Comparison of ENCODE assay signal across 8 cellular contexts in genomic region chr17:57534863-57535651, GRCh38.
DNase-seq lines count a peak whose midpoint lies in the region; ATAC-seq lines count a peak whose summit lies in the region.

No MANE protein-coding gene starts in this region.

- no peaks in the 10 kb centered on the region for H3K27me3 Mint-ChIP-seq in central memory CD8-positive, alpha-beta T cell
- no peaks in the 10 kb centered on the region for H3K27me3 Mint-ChIP-seq in activated CD8-positive, alpha-beta memory T cell treated with anti-CD3 and anti-CD28 coated beads, Interleukin-2, amount 10 ng/mL, durations not matched to agents 7 days and 5 days

- peak overlapping the region; percentile 49 for H3K27ac Mint-ChIP-seq in central memory CD8-positive, alpha-beta T cell (ENCODE audit: low read depth)
- H3K27ac Mint-ChIP-seq in stimulated activated effector memory CD8-positive, alpha-beta T cell treated with anti-CD3 and anti-CD28 coated beads, Interleukin-12 subunit alpha, Interleukin-12 subunit beta, amount 100 ng/mL, for 72 hours: peak overlapping the region; percentile 56
- H3K27ac Mint-ChIP-seq in activated CD8-positive, alpha-beta memory T cell treated with anti-CD3 and anti-CD28 coated beads, Interleukin-2, amount 10 ng/mL, durations not matched to agents 7 days and 5 days: no peak overlapping the region

- H3K4me1 Mint-ChIP-seq in central memory CD8-positive, alpha-beta T cell: peaks cover 30% of the 10 kb centered on the region
- H3K4me1 Mint-ChIP-seq in stimulated activated effector memory CD8-positive, alpha-beta T cell treated with anti-CD3 and anti-CD28 coated beads, Interleukin-12 subunit alpha, Interleukin-12 subunit beta, amount 100 ng/mL, for 72 hours: peaks cover 25% of the 10 kb centered on the region
- H3K4me1 Mint-ChIP-seq in activated CD8-positive, alpha-beta memory T cell treated with anti-CD3 and anti-CD28 coated beads, Interleukin-2, amount 10 ng/mL, durations not matched to agents 7 days and 5 days: peaks cover 15% of the 10 kb centered on the region

- CTCF ChIA-PET in activated CD8-positive, alpha-beta memory T cell treated with anti-CD3 and anti-CD28 coated beads, Interleukin-2, amount 10 ng/mL, durations not matched to agents 7 days and 5 days (lab: Charles Lee): interaction anchor here (2.4 kb wide), 1 partner anchor 292 kb away, joined by 8 read pairs; no protein-coding TSS in a partner anchor

- no peak for ATAC-seq in central memory CD8-positive, alpha-beta T cell (replicated peaks; ENCODE audit: extremely low read depth, poor library complexity, severe bottlenecking)
- ATAC-seq in stimulated activated effector memory CD8-positive, alpha-beta T cell treated with anti-CD3 and anti-CD28 coated beads, Interleukin-12 subunit alpha, Interleukin-12 subunit beta, amount 100 ng/mL, for 72 hours: no peak
- ATAC-seq in HG03439 (IDR thresholded peaks at IDR 0.05; ENCODE audit: unreplicated experiment) (no peak), GM21723 (IDR thresholded peaks at IDR 0.05; ENCODE audit: unreplicated experiment) (no peak)
- ATAC-seq in activated CD8-positive, alpha-beta memory T cell treated with anti-CD3 and anti-CD28 coated beads, Interleukin-2, amount 10 ng/mL, durations not matched to agents 7 days and 5 days: no peak

- peaks cover 6% of the 10 kb centered on the region for H3K36me3 Mint-ChIP-seq in central memory CD8-positive, alpha-beta T cell (ENCODE audit: insufficient read depth)
- peaks cover 6% of the 10 kb centered on the region for H3K36me3 Mint-ChIP-seq in stimulated activated effector memory CD8-positive, alpha-beta T cell treated with anti-CD3 and anti-CD28 coated beads, Interleukin-12 subunit alpha, Interleukin-12 subunit beta, amount 100 ng/mL, for 72 hours
- H3K36me3 Mint-ChIP-seq in activated CD8-positive, alpha-beta memory T cell treated with anti-CD3 and anti-CD28 coated beads, Interleukin-2, amount 10 ng/mL, durations not matched to agents 7 days and 5 days: no peaks in the 10 kb centered on the region

- no peaks in the 10 kb centered on the region for H3K9me3 Mint-ChIP-seq in central memory CD8-positive, alpha-beta T cell
- H3K9me3 Mint-ChIP-seq in stimulated activated effector memory CD8-positive, alpha-beta T cell treated with anti-CD3 and anti-CD28 coated beads, Interleukin-12 subunit alpha, Interleukin-12 subunit beta, amount 100 ng/mL, for 72 hours: no peaks in the 10 kb centered on the region
- H3K9me3 Mint-ChIP-seq in activated CD8-positive, alpha-beta memory T cell treated with anti-CD3 and anti-CD28 coated beads, Interleukin-2, amount 10 ng/mL, durations not matched to agents 7 days and 5 days (ENCODE audit: low read depth): no peaks in the 10 kb centered on the region

- no peak overlapping the region for H3K4me3 Mint-ChIP-seq in central memory CD8-positive, alpha-beta T cell
- H3K4me3 Mint-ChIP-seq in stimulated activated effector memory CD8-positive, alpha-beta T cell treated with anti-CD3 and anti-CD28 coated beads, Interleukin-12 subunit alpha, Interleukin-12 subunit beta, amount 100 ng/mL, for 72 hours: no peak overlapping the region
- H3K4me3 Mint-ChIP-seq in activated CD8-positive, alpha-beta memory T cell treated with anti-CD3 and anti-CD28 coated beads, Interleukin-2, amount 10 ng/mL, durations not matched to agents 7 days and 5 days: no peak overlapping the region

- peak; percentile 27 to 40 for DNase-seq in NCI-H526 (lab: John Stamatoyannopoulos, UW)
- no peak for DNase-seq in NCI-H526 treated with DMSO at 0.1 percent for 48 hours (lab: John Stamatoyannopoulos, UW)
- peak; percentile 86 for DNase-seq in NCI-H2227 treated with DMSO at 0.1 percent for 48 hours (lab: John Stamatoyannopoulos, UW)
- no peak for DNase-seq in central memory CD8-positive, alpha-beta T cell (ENCODE audit: low spot score in 2 of 2)
- no peak for DNase-seq in stimulated activated effector memory CD8-positive, alpha-beta T cell treated with anti-CD3 and anti-CD28 coated beads, Interleukin-12 subunit alpha, Interleukin-12 subunit beta, amount 100 ng/mL, for 72 hours (ENCODE audit: low spot score in 2 of 2)
- no peak for DNase-seq in activated CD8-positive, alpha-beta memory T cell treated with anti-CD3 and anti-CD28 coated beads, Interleukin-2, amount 10 ng/mL, durations not matched to agents 7 days and 5 days

Comparison
In these comparisons a context has a peak if more than half of its experiments do, and no peak if none do; other contexts are left out.
1. DNase-seq: peak in NCI-H526 (2 of 2) and NCI-H2227 treated with DMSO at 0.1 percent for 48 hours (single experiment); none in NCI-H526 treated with DMSO at 0.1 percent for 48 hours (single experiment), central memory CD8-positive, alpha-beta T cell (0 of 2), stimulated activated effector memory CD8-positive, alpha-beta T cell treated with anti-CD3 and anti-CD28 coated beads, Interleukin-12 subunit alpha, Interleukin-12 subunit beta, amount 100 ng/mL, for 72 hours (0 of 2) and activated CD8-positive, alpha-beta memory T cell treated with anti-CD3 and anti-CD28 coated beads, Interleukin-2, amount 10 ng/mL, durations not matched to agents 7 days and 5 days (single experiment).